9 cellular contexts compared by ENCODE assay signal in the genomic region with DNA sequence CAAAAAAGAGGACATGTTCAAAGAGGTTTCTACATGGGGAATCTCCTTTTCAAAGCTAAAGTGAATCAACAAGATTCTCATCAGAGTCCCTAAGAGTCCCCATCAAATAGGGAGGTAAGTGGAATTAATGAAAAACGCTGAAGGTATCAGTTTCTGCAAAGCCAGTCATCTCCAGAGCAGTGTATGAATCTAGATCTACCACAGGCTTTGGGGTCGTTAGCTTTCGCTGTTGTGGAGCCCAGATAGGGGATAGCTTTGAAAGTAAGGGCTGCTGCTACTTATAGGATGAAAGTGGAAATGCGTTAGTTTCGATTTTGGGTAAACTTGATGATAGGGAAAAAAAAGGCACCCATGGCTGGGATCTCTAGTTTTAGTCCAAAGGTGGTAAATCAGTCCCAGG.
"Had no signal": no experiment of that assay in that cellular context is flagged by ENCODE, and none has a peak within 500 bp of the region (broad histone marks: within the 10 kb centered on the region; RNA-seq: fewer than 3 reads in every experiment).

No MANE protein-coding gene starts in this region.

- H2AFZ ChIP-seq: GM23248 had no signal

- H3K4me1 ChIP-seq: HAP-1 had no signal

- H3K27ac ChIP-seq: GM23248, HL-60 had no signal

- H3K27ac Mint-ChIP-seq: HFFc6 had no signal

- H3K9me3 ChIP-seq: HAP-1 had no signal

- H3K9ac ChIP-seq: GM23248 had no signal

- ATAC-seq: HCT116, K562 had no signal

- H3K4me3 Mint-ChIP-seq: HFFc6 had no signal

- H3K4me3 ChIP-seq: GM23248, HAP-1, K562 had no signal

- H3K36me3 ChIP-seq: HAP-1 had no signal

- DNase-seq: GM23248, GOT3, H7, HFFc6, IMR-90 had no signal

- H3K9me3 Mint-ChIP-seq: HFFc6 had no signal
